ENCODE assay signal across 18 cellular contexts in the genomic region with DNA sequence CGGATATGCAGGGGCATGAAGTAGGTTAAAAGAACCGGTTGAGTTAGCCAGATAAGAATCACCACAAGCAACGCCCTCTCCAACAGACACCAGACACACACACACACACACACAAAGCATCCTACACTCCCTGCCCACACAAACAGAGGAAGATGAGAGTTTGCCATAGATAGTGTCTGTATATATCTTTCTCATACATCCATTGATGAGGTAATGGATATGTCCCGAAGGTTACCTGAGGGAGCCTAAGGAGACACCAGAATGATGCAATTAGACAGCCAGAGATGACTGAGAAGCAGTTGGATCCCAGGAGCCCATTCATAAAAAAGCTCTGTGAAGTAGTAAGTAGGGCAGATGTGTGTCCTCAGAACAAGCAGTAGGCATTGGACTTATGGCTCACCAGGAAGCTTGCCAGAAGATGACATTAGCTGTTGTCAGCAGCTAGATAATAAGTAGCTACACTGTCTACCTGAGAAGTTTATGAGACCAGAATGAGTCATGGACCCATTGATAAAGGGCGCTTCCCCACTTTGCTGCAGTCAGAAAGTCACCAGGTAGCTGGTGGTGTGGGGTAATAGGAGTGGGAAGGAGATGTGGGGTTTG.
A peak's percentile ranks its signal among the peaks of the same experiment; 100 is the strongest.
DNase-seq lines count a peak whose midpoint lies in the region; ATAC-seq and TF ChIP-seq lines count a peak whose summit lies in the region.
"Had no signal": no experiment of that assay in that cellular context is flagged by ENCODE, and none has a peak within 500 bp of the region (broad histone marks: within the 10 kb centered on the region; RNA-seq: fewer than 3 reads in every experiment).

No MANE protein-coding gene starts in this region.

- WGBS in liver, result 70% methylated on average over 5 of the region's 5 CpGs

- H3K4me1 ChIP-seq in liver (ENCODE audit: control insufficient read depth in 4 of 4, insufficient read depth in 4 of 4, low read length in 3 of 4), result peaks cover 4 to 26% (median 13%) of the 10 kb centered on the region in 4 donors
- no peaks in the 10 kb centered on the region for H3K4me1 ChIP-seq in A673 (ENCODE audit: insufficient read depth, low read length, poor library complexity, severe bottlenecking)

- no peak overlapping the region for H3K9ac ChIP-seq in liver (ENCODE audit: low read depth in 1 of 2, low read length in 2 of 2)

- TF ChIP-seq RAD21 in liver (IDR thresholded peaks at IDR 0.05), result peak; percentile 9 to 43

- CTCF ChIA-PET in A673 (lab: Charles Lee), result no interaction called here

- in situ Hi-C loops in brain microvascular endothelial cell (cut with HindIII; ENCODE audit: low pct_ligation_motif_present, low sequenced_read_pairs), result no loop called here

- H3K4me3 ChIP-seq in brain microvascular endothelial cell (ENCODE audit: low read depth, low read length) (no peak overlapping the region), liver (ENCODE audit: low read depth in 1 of 3, low read length in 3 of 3) (no peak overlapping the region), A673 (ENCODE audit: low read depth, low read length, poor library complexity, severe bottlenecking) (no peak overlapping the region)
- H3K4me3 ChIP-seq: coronary artery, SK-N-MC had no signal

- BruUV-seq in A673 (replicated peaks; lab: Mats Ljungman, UMichigan), result no TSS peak

- intact Hi-C loops in A673 (cut with micrococcal nuclease; ENCODE audit: unreplicated experiment), result no loop called here

- H3K27ac ChIP-seq in brain microvascular endothelial cell, result no peak overlapping the region
- H3K27ac ChIP-seq in liver (ENCODE audit: low read depth in 1 of 2, low read length in 2 of 2), result peak overlapping the region; percentile 36 to 71
- H3K27ac ChIP-seq in A673 (ENCODE audit: low read depth, low read length, poor library complexity, severe bottlenecking), result no peak overlapping the region
- H3K27ac ChIP-seq: coronary artery, SK-N-MC had no signal

- no peak for TF ChIP-seq CTCF in brain microvascular endothelial cell (IDR thresholded peaks at IDR 0.05; ENCODE audit: low read depth, low read length, missing control alignments)
- no peak for TF ChIP-seq CTCF in liver (IDR thresholded peaks at IDR 0.05; ENCODE audit: low read depth, low read length, missing input control)
- TF ChIP-seq CTCF in A673 (conservative IDR thresholded peaks at IDR 0.05; ENCODE audit: low read depth, low read length), result no peak

- peak; percentile 60 for DNase-seq in DMS53 (lab: John Stamatoyannopoulos, UW)
- DNase-seq in HT1080 (ENCODE audit: low read depth), result peak; percentile 50
- peak; percentile 3 for DNase-seq in brain microvascular endothelial cell
- no peak for DNase-seq in RPMI8226
- no peak for DNase-seq in NCI-H748 treated with DMSO at 0.1 percent for 48 hours (lab: John Stamatoyannopoulos, UW)
- DNase-seq in A673 (ENCODE audit: low spot score), result no peak
- DNase-seq: activated CD8-positive, alpha-beta memory T cell treated with anti-CD3 and anti-CD28 coated beads, Interleukin-2, amount 50 U/mL, for 4 hours; C1 segment of cervical spinal cord; GF-D8; naive B cell; NCI-H1694 treated with DMSO at 0.1 percent for 48 hours; NCI-H82; stimulated activated CD4-positive, alpha-beta T cell treated with anti-CD3 and anti-CD28 coated beads, Interleukin-4, amount 100 ng/mL, for 24 hours; stimulated activated naive CD4-positive, alpha-beta T cell had no signal

- no peak for ATAC-seq in GM18502 (IDR thresholded peaks at IDR 0.05; ENCODE audit: poor library complexity, unreplicated experiment)

- H3K27me3 ChIP-seq in brain microvascular endothelial cell (replicated peaks) (no peaks in the 10 kb centered on the region), liver (ENCODE audit: control insufficient read depth in 4 of 4, insufficient read depth in 4 of 4, low read length in 3 of 4) (no peaks in the 10 kb centered on the region), A673 (replicated peaks; ENCODE audit: insufficient read depth, low read depth, low read length, poor library complexity) (no peaks in the 10 kb centered on the region)

- no peaks in the 10 kb centered on the region for H3K9me3 ChIP-seq in liver (ENCODE audit: control insufficient read depth in 4 of 4, low read length in 3 of 4)
- no peaks in the 10 kb centered on the region for H3K9me3 ChIP-seq in A673 (ENCODE audit: low read depth, low read length, poor library complexity, severe bottlenecking)

- H3K36me3 ChIP-seq in brain microvascular endothelial cell (replicated peaks), result no peaks in the 10 kb centered on the region
- no peaks in the 10 kb centered on the region for H3K36me3 ChIP-seq in liver (ENCODE audit: control insufficient read depth in 4 of 4, insufficient read depth in 3 of 4, low read depth in 1 of 4, low read length in 3 of 4)
- no peaks in the 10 kb centered on the region for H3K36me3 ChIP-seq in A673 (ENCODE audit: insufficient read depth, low read length, poor library complexity, severe bottlenecking)

- POLR2A ChIA-PET in A673 (lab: Charles Lee; ENCODE audit: low non-redundant PET), result no interaction called here

TF ChIP-seq in liver, 16 proteins besides CTCF, POLR2A, EP300 and RAD21:
- TF ChIP-seq, protein P1, sequence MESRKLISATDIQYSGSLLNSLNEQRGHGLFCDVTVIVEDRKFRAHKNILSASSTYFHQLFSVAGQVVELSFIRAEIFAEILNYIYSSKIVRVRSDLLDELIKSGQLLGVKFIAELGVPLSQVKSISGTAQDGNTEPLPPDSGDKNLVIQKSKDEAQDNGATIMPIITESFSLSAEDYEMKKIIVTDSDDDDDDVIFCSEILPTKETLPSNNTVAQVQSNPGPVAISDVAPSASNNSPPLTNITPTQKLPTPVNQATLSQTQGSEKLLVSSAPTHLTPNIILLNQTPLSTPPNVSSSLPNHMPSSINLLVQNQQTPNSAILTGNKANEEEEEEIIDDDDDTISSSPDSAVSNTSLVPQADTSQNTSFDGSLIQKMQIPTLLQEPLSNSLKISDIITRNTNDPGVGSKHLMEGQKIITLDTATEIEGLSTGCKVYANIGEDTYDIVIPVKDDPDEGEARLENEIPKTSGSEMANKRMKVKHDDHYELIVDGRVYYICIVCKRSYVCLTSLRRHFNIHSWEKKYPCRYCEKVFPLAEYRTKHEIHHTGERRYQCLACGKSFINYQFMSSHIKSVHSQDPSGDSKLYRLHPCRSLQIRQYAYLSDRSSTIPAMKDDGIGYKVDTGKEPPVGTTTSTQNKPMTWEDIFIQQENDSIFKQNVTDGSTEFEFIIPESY (IDR thresholded peaks at IDR 0.05), result no peak
- TF ChIP-seq NR2F2 (IDR thresholded peaks at IDR 0.05), result no peak
- peak; percentile 20 to 63 for TF ChIP-seq RXRA (IDR thresholded peaks at IDR 0.05)
- TF ChIP-seq JUND (IDR thresholded peaks at IDR 0.05), result peak; percentile 76 to 92
- peak; percentile 50 for TF ChIP-seq YY1 (IDR thresholded peaks at IDR 0.05)
- peak; percentile 51 to 69 for TF ChIP-seq HNF4A (conservative IDR thresholded peaks at IDR 0.05)
- TF ChIP-seq, protein P2, sequence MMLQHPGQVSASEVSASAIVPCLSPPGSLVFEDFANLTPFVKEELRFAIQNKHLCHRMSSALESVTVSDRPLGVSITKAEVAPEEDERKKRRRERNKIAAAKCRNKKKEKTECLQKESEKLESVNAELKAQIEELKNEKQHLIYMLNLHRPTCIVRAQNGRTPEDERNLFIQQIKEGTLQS (IDR thresholded peaks at IDR 0.05), result peak; percentile 58
- TF ChIP-seq FOXA2 (IDR thresholded peaks at IDR 0.05), result no peak

Comparison
In these comparisons a context has a peak if more than half of its experiments do, and no peak if none do; other contexts are left out.
1. DNase-seq: peak in DMS53 (single experiment), HT1080 (single experiment) and brain microvascular endothelial cell (single experiment); none in RPMI8226 (single experiment), NCI-H748 treated with DMSO at 0.1 percent for 48 hours (single experiment) and A673 (single experiment).
2. H3K27ac ChIP-seq: peak in liver (2 of 2); none in brain microvascular endothelial cell (single experiment) and A673 (single experiment).